ENCODE assay signal across 2 cellular contexts in genomic region chr1:21586222-21586621, GRCh38.
TF ChIP-seq lines count a peak whose summit lies in the region.

No MANE protein-coding gene starts in this region.

TF ChIP-seq in A549, 52 proteins besides CTCF, POLR2A, EP300 and RAD21 (continued from another document):
- no peak for TF ChIP-seq EHF (CRISPR knock-in tag; IDR thresholded peaks at IDR 0.05)
- no peak for TF ChIP-seq JUNB (IDR thresholded peaks at IDR 0.05)
- TF ChIP-seq TFCP2L1 (CRISPR knock-in tag; IDR thresholded peaks at IDR 0.05), result no peak
- no peak for TF ChIP-seq CHD2 (IDR thresholded peaks at IDR 0.05; ENCODE audit: low read length, partially characterized antibody)
- no peak for TF ChIP-seq RCOR1 (IDR thresholded peaks at IDR 0.05; ENCODE audit: low read depth, low read length)
- TF ChIP-seq ZFP36 (IDR thresholded peaks at IDR 0.05; ENCODE audit: borderline replicate concordance, partially characterized antibody), result no peak
- TF ChIP-seq JUN (IDR thresholded peaks at IDR 0.05), result no peak
- TF ChIP-seq ZNF302 (CRISPR knock-in tag; IDR thresholded peaks at IDR 0.05), result no peak
- no peak for TF ChIP-seq HEYL (CRISPR knock-in tag; IDR thresholded peaks at IDR 0.05)
- no peak for TF ChIP-seq TP53 (CRISPR knock-in tag; IDR thresholded peaks at IDR 0.05)
- no peak for TF ChIP-seq CBX8 (IDR thresholded peaks at IDR 0.05)
- TF ChIP-seq CBX2 (IDR thresholded peaks at IDR 0.05; ENCODE audit: borderline replicate concordance, low read depth), result no peak
- no peak for TF ChIP-seq REST (IDR thresholded peaks at IDR 0.05)

TF ChIP-seq in GM23338, 12 proteins besides CTCF, POLR2A, EP300 and RAD21 (continued from another document):
- TF ChIP-seq, protein P1, sequence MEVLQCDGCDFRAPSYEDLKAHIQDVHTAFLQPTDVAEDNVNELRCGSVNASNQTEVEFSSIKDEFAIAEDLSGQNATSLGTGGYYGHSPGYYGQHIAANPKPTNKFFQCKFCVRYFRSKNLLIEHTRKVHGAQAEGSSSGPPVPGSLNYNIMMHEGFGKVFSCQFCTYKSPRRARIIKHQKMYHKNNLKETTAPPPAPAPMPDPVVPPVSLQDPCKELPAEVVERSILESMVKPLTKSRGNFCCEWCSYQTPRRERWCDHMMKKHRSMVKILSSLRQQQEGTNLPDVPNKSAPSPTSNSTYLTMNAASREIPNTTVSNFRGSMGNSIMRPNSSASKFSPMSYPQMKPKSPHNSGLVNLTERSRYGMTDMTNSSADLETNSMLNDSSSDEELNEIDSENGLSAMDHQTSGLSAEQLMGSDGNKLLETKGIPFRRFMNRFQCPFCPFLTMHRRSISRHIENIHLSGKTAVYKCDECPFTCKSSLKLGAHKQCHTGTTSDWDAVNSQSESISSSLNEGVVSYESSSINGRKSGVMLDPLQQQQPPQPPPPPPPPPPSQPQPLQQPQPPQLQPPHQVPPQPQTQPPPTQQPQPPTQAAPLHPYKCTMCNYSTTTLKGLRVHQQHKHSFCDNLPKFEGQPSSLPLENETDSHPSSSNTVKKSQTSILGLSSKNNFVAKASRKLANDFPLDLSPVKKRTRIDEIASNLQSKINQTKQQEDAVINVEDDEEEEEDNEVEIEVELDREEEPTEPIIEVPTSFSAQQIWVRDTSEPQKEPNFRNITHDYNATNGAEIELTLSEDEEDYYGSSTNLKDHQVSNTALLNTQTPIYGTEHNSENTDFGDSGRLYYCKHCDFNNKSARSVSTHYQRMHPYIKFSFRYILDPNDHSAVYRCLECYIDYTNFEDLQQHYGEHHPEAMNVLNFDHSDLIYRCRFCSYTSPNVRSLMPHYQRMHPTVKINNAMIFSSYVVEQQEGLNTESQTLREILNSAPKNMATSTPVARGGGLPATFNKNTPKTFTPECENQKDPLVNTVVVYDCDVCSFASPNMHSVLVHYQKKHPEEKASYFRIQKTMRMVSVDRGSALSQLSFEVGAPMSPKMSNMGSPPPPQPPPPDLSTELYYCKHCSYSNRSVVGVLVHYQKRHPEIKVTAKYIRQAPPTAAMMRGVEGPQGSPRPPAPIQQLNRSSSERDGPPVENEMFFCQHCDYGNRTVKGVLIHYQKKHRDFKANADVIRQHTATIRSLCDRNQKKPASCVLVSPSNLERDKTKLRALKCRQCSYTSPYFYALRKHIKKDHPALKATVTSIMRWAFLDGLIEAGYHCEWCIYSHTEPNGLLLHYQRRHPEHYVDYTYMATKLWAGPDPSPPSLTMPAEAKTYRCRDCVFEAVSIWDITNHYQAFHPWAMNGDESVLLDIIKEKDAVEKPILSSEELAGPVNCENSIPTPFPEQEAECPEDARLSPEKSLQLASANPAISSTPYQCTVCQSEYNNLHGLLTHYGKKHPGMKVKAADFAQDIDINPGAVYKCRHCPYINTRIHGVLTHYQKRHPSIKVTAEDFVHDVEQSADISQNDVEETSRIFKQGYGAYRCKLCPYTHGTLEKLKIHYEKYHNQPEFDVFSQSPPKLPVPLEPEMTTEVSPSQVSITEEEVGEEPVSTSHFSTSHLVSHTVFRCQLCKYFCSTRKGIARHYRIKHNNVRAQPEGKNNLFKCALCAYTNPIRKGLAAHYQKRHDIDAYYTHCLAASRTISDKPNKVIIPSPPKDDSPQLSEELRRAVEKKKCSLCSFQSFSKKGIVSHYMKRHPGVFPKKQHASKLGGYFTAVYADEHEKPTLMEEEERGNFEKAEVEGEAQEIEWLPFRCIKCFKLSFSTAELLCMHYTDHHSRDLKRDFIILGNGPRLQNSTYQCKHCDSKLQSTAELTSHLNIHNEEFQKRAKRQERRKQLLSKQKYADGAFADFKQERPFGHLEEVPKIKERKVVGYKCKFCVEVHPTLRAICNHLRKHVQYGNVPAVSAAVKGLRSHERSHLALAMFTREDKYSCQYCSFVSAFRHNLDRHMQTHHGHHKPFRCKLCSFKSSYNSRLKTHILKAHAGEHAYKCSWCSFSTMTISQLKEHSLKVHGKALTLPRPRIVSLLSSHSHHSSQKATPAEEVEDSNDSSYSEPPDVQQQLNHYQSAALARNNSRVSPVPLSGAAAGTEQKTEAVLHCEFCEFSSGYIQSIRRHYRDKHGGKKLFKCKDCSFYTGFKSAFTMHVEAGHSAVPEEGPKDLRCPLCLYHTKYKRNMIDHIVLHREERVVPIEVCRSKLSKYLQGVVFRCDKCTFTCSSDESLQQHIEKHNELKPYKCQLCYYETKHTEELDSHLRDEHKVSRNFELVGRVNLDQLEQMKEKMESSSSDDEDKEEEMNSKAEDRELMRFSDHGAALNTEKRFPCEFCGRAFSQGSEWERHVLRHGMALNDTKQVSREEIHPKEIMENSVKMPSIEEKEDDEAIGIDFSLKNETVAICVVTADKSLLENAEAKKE (CRISPR knock-in tag; IDR thresholded peaks at IDR 0.05), result no peak
- no peak for TF ChIP-seq EZH2phosphoT487 (IDR thresholded peaks at IDR 0.05; ENCODE audit: unreplicated experiment)
- no peak for TF ChIP-seq NANOG (IDR thresholded peaks at IDR 0.05; ENCODE audit: borderline replicate concordance)
- TF ChIP-seq JUNB (IDR thresholded peaks at IDR 0.05; ENCODE audit: unreplicated experiment), result no peak
- TF ChIP-seq ZNF331 (CRISPR knock-in tag; IDR thresholded peaks at IDR 0.05; ENCODE audit: low read depth), result no peak
- no peak for TF ChIP-seq STAT1 (IDR thresholded peaks at IDR 0.05; ENCODE audit: unreplicated experiment)
